Comparison of ENCODE assay signal across 8 cellular contexts in genomic region chr19:489418-490196, GRCh38. TPM values are rescaled to one million over a fixed set of nuclear protein-coding genes. Genes with fewer than 3 reads are reported as not detected.
DNase-seq lines count a peak whose midpoint lies in the region; ATAC-seq and TF ChIP-seq lines count a peak whose summit lies in the region.

No MANE protein-coding gene starts in this region.

- DNase-seq in GM13977 (ENCODE audit: low spot score) (peak; percentile 66), RWPE1 (ENCODE audit: low spot score) (no peak), erythroblast (lab: John Stamatoyannopoulos, UW) (peak; percentile 72 to 73), NCI-H2081 (lab: John Stamatoyannopoulos, UW) (no peak), NCI-H82 (lab: John Stamatoyannopoulos, UW) (no peak), glomerular visceral epithelial cell (ENCODE audit: extremely low spot score) (no peak)
- peak in 1 of 10 donors; percentile 19 for DNase-seq in naive thymus-derived CD8-positive, alpha-beta T cell

- H3K4me1 Mint-ChIP-seq in naive thymus-derived CD8-positive, alpha-beta T cell = peaks cover 5 to 20% (median 10%) of the 10 kb centered on the region in 4 donors

- H3K27ac ChIP-seq in 22Rv1 = peak overlapping the region; percentile 90
- H3K27ac ChIP-seq in RWPE1 = peak overlapping the region; percentile 87

- no peaks in the 10 kb centered on the region for H3K9me3 Mint-ChIP-seq in naive thymus-derived CD8-positive, alpha-beta T cell

- in situ Hi-C loops in GM13977 (cut with MboI; ENCODE audit: low pct_unique_long_range_greater_than_20kb, low sequenced_read_pairs, unreplicated experiment) = no loop called here

- peak overlapping the region; percentile 32 to 91 (median 60) for H3K27ac Mint-ChIP-seq in naive thymus-derived CD8-positive, alpha-beta T cell

- H3K27me3 Mint-ChIP-seq in naive thymus-derived CD8-positive, alpha-beta T cell = peaks cover 1 to 17% (median 7%) of the 10 kb centered on the region in 5 donors

- TF ChIP-seq CTCF in 22Rv1 (IDR thresholded peaks at IDR 0.05) (no peak), GM13977 (IDR thresholded peaks at IDR 0.05; ENCODE audit: extremely low read depth, insufficient read depth, missing control alignments) (no peak), RWPE1 (conservative IDR thresholded peaks at IDR 0.05; ENCODE audit: low read depth) (no peak)

- ATAC-seq in naive thymus-derived CD8-positive, alpha-beta T cell = peak; percentile 14 to 20

- no peaks in the 10 kb centered on the region for H3K36me3 Mint-ChIP-seq in naive thymus-derived CD8-positive, alpha-beta T cell

- POLR2A ChIA-PET in RWPE1 (lab: Yijun Ruan, JAX; ENCODE audit: low non-redundant PET) = no interaction called here
- POLR2A ChIA-PET in naive thymus-derived CD8-positive, alpha-beta T cell (lab: Charles Lee) = interaction anchor here (0.6 to 2.1 kb wide), 6 partner anchors 17 to 143 kb away, joined by 3 to 51 read pairs (median 6); partner anchors contain the start of genes SHC2 and TPGS1

- CTCF ChIA-PET in RWPE1 (lab: Yijun Ruan, JAX) = interaction anchor here (0.6 kb wide), 1 partner anchor 731 kb away, joined by 3 read pairs; no protein-coding TSS in a partner anchor

- peak overlapping the region; percentile 64 to 84 (median 77) for H3K4me3 Mint-ChIP-seq in naive thymus-derived CD8-positive, alpha-beta T cell

- no peak for TF ChIP-seq POLR2A in erythroblast (IDR thresholded peaks at IDR 0.05; ENCODE audit: low read length)

RNA-seq across cellular contexts. Expression of gene MADCAM1, which starts 6.7 kb away (rescaled TPM):
- 1 to 10 TPM; 1.1 to 1.2 TPM for total RNA-seq in naive thymus-derived CD8-positive, alpha-beta T cell
- under 1 TPM; 0.17 to 0.33 (median 0.17) TPM for polyA plus RNA-seq in naive thymus-derived CD8-positive, alpha-beta T cell

RNA-seq across cellular contexts. Expression of gene TPGS1, which starts 17.7 kb away (rescaled TPM):
- total RNA-seq in naive thymus-derived CD8-positive, alpha-beta T cell = 10 to 100 TPM; 31.5 to 33.0 TPM
- 10 to 100 TPM; 31.6 to 43.3 (median 42.3) TPM for polyA plus RNA-seq in naive thymus-derived CD8-positive, alpha-beta T cell

RNA-seq across cellular contexts. Expression of gene SHC2, which starts 28.8 kb away (rescaled TPM):
- total RNA-seq in naive thymus-derived CD8-positive, alpha-beta T cell = 1 to 10 TPM; 3.6 to 4.0 TPM
- polyA plus RNA-seq in naive thymus-derived CD8-positive, alpha-beta T cell = 1 to 10 TPM in 1 of 3 donors, under 1 TPM in 2; 0.30 to 1.8 (median 0.41) TPM

RNA-seq across cellular contexts. Expression of gene CDC34, which starts 42.0 kb away (rescaled TPM):
- total RNA-seq in naive thymus-derived CD8-positive, alpha-beta T cell = 10 to 100 TPM; 41.7 to 46.7 TPM
- polyA plus RNA-seq in naive thymus-derived CD8-positive, alpha-beta T cell = 10 to 100 TPM; 20.6 to 43.5 (median 27.9) TPM

RNA-seq across cellular contexts. Expression of gene GZMM, which starts 54.2 kb away (rescaled TPM):
- total RNA-seq in naive thymus-derived CD8-positive, alpha-beta T cell = 10 to 100 TPM; 46.9 to 55.9 TPM
- polyA plus RNA-seq in naive thymus-derived CD8-positive, alpha-beta T cell = 100 to 1,000 TPM; 228 to 450 (median 333) TPM

Comparison
In these comparisons a context has a peak if more than half of its experiments do, and no peak if none do; other contexts are left out.
1. DNase-seq: peak in GM13977 (single experiment) and erythroblast (2 of 2); none in RWPE1 (single experiment), NCI-H2081 (0 of 2), NCI-H82 (single experiment) and glomerular visceral epithelial cell (single experiment).